In the genomic region with DNA sequence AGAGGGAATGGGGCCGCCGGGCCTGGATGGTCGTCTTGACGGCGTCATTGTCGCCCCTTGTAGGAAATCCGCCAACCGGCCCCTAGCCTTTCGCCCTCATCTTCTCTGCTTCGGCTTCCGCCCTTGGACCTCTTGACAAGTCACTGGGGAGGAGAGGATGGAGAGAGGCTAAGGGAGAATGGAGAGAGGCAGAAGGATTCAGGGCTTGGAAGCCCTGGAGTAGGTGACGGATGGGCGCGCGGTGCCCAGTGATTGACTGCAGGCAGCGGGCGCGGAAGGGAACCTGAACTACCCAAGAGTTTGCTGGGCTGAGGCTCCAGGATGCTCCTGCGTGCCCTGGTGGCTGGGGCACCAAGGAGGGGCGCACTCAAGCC, we compare ENCODE assay signal across 12 cellular contexts. TPM values are rescaled to one million over a fixed set of nuclear protein-coding genes. Genes with fewer than 3 reads are reported as not detected.
DNase-seq lines count a peak whose midpoint lies in the region; ATAC-seq and TF ChIP-seq lines count a peak whose summit lies in the region.
"Had no signal": no experiment of that assay in that cellular context is flagged by ENCODE, and none has a peak within 500 bp of the region (broad histone marks: within the 10 kb centered on the region; RNA-seq: fewer than 3 reads in every experiment).

No MANE protein-coding gene starts in this region.

- H4K5ac ChIP-seq in mesendoderm (ENCODE audit: low read length): no peak overlapping the region

- CTCF ChIA-PET in A673 (lab: Charles Lee): no interaction called here

- H2AK5ac ChIP-seq in mesendoderm (ENCODE audit: low read length): no peak overlapping the region

- no peak overlapping the region for H2BK15ac ChIP-seq in mesendoderm (replicated peaks; ENCODE audit: low read depth)

- DNase-seq in A673 (ENCODE audit: low spot score) (no peak), GM23248 (peak; percentile 48), colonic mucosa (no peak), mesendoderm (peak; percentile 25), NCI-H2107 (lab: John Stamatoyannopoulos, UW) (no peak), left lobe of liver (ENCODE audit: low spot score) (no peak)
- no peak for DNase-seq in stimulated activated naive CD4-positive, alpha-beta T cell treated with Interleukin-2 at 50 U/mL for 16 hours (lab: John Stamatoyannopoulos, UW)
- DNase-seq: esophagus squamous epithelium; NCI-H1436; stimulated activated CD4-positive, alpha-beta T cell treated with anti-CD3 and anti-CD28 coated beads, Interleukin-4, amount 100 ng/mL, for 4 hours had no signal

- POLR2A ChIA-PET in A673 (lab: Charles Lee; ENCODE audit: low non-redundant PET): no interaction called here

- no peak overlapping the region for H3K4ac ChIP-seq in mesendoderm (ENCODE audit: low read depth, low read length)

- H3K9me3 ChIP-seq in A673 (ENCODE audit: low read depth, low read length, poor library complexity, severe bottlenecking) (no peaks in the 10 kb centered on the region), GM23248 (ENCODE audit: low read depth) (no peaks in the 10 kb centered on the region), colonic mucosa (no peaks in the 10 kb centered on the region)

- H3K23ac ChIP-seq in mesendoderm (ENCODE audit: low read length): no peak overlapping the region

- peak overlapping the region; percentile 98 for H3K4me2 ChIP-seq in GM23248 (ENCODE audit: unreplicated experiment)
- H3K4me2 ChIP-seq in mesendoderm (ENCODE audit: low read length): peak overlapping the region; percentile 76

- no TSS peak for BruUV-seq in A673 (replicated peaks; lab: Mats Ljungman, UMichigan)

- TF ChIP-seq CTCF in A673 (conservative IDR thresholded peaks at IDR 0.05; ENCODE audit: low read depth, low read length): no peak
- no peak for TF ChIP-seq CTCF in colonic mucosa (IDR thresholded peaks at IDR 0.05)

- H3K27me3 ChIP-seq in A673 (replicated peaks; ENCODE audit: insufficient read depth, low read depth, low read length, poor library complexity) (peaks cover 58% of the 10 kb centered on the region), GM23248 (replicated peaks; ENCODE audit: insufficient read depth) (no peaks in the 10 kb centered on the region), colonic mucosa (peaks cover 14% of the 10 kb centered on the region), mesendoderm (ENCODE audit: insufficient read depth, low read length, poor library complexity) (peaks cover 26% of the 10 kb centered on the region)

- H4K8ac ChIP-seq in mesendoderm (ENCODE audit: low read depth, low read length): no peak overlapping the region

- ATAC-seq in left lobe of liver (no peak), esophagus mucosa (no peak)
- ATAC-seq: HCT116 had no signal

- H2AFZ ChIP-seq in GM23248: peak overlapping the region; percentile 91

- H2BK120ac ChIP-seq in mesendoderm (ENCODE audit: low read depth, low read length): no peak overlapping the region

- H3K27ac ChIP-seq in A673 (ENCODE audit: low read depth, low read length, poor library complexity, severe bottlenecking) (no peak overlapping the region), GM23248 (no peak overlapping the region), colonic mucosa (no peak overlapping the region), mesendoderm (ENCODE audit: low read depth, low read length) (no peak overlapping the region)
- H3K27ac ChIP-seq: esophagus squamous epithelium had no signal

- no peak overlapping the region for H3K18ac ChIP-seq in mesendoderm (ENCODE audit: low read length)

- intact Hi-C loops in A673 (cut with micrococcal nuclease; ENCODE audit: unreplicated experiment): no loop called here
- intact Hi-C loops in colonic mucosa (cut with DNase I): no loop called here

- no peak overlapping the region for H2BK5ac ChIP-seq in mesendoderm (ENCODE audit: low read length)

- peaks cover 26% of the 10 kb centered on the region for H3F3A ChIP-seq in GM23248 (ENCODE audit: insufficient read depth)

- peak overlapping the region; percentile 72 for H3K9ac ChIP-seq in GM23248
- H3K9ac ChIP-seq in colonic mucosa (ENCODE audit: low read depth in 2 of 2, low read length in 2 of 2): peak overlapping the region in 1 of 2 donors; percentile 9
- peak overlapping the region; percentile 49 for H3K9ac ChIP-seq in mesendoderm (ENCODE audit: low read length)

- H3K79me2 ChIP-seq in GM23248 (ENCODE audit: insufficient read depth) (peaks cover 24% of the 10 kb centered on the region), mesendoderm (ENCODE audit: control insufficient read depth, insufficient read depth, low read length) (no peaks in the 10 kb centered on the region)

- 6% methylated on average over 17 to 20 of the region's 20 CpGs for WGBS in GM23248 (ENCODE audit: low coverage in 1 of 2, low lambda C conversion rate in 2 of 2, missing lambda C conversion rate in 2 of 2), 2 experiments
- no CpG with 5 or more reads among the region's 20 CpGs for WGBS in mesendoderm (ENCODE audit: extremely low coverage, insufficient coverage, low lambda C conversion rate)

- no peaks in the 10 kb centered on the region for H4K20me1 ChIP-seq in GM23248 (ENCODE audit: insufficient read depth)

- no peaks in the 10 kb centered on the region for H3K4me1 ChIP-seq in A673 (ENCODE audit: insufficient read depth, low read length, poor library complexity, severe bottlenecking)
- H3K4me1 ChIP-seq in GM23248 (ENCODE audit: insufficient read depth): peaks cover 20% of the 10 kb centered on the region; the same call in 1 of the 2 replicates
- no peaks in the 10 kb centered on the region for H3K4me1 ChIP-seq in colonic mucosa
- no peaks in the 10 kb centered on the region for H3K4me1 ChIP-seq in mesendoderm (ENCODE audit: control insufficient read depth, low read depth, low read length)

- H3K9me2 ChIP-seq in GM23248 (ENCODE audit: insufficient read depth): no peaks in the 10 kb centered on the region

- peak overlapping the region; percentile 45 for H3K4me3 ChIP-seq in A673 (ENCODE audit: low read depth, low read length, poor library complexity, severe bottlenecking)
- H3K4me3 ChIP-seq in GM23248: peak overlapping the region; percentile 77
- H3K4me3 ChIP-seq in colonic mucosa: peak overlapping the region; percentile 30
- H3K4me3 ChIP-seq in mesendoderm (ENCODE audit: low read length): peak overlapping the region; percentile 21

- no peaks in the 10 kb centered on the region for H3K79me1 ChIP-seq in mesendoderm (ENCODE audit: low read length)

- in situ Hi-C loops in GM23248 (cut with MboI): no loop called here

- H3K36me3 ChIP-seq in A673 (ENCODE audit: insufficient read depth, low read length, poor library complexity, severe bottlenecking) (no peaks in the 10 kb centered on the region), GM23248 (ENCODE audit: low read depth) (no peaks in the 10 kb centered on the region), colonic mucosa (no peaks in the 10 kb centered on the region), mesendoderm (ENCODE audit: control insufficient read depth, insufficient read depth, low read length) (no peaks in the 10 kb centered on the region)
- H3K36me3 ChIP-seq: esophagus squamous epithelium had no signal

- H3K56ac ChIP-seq in mesendoderm (ENCODE audit: low read length): peak overlapping the region; percentile 54

RNA-seq across cellular contexts. Expression of a gene that starts 0.7 kb away (rescaled TPM):
- 15.5 and 20.0 TPM in 2 replicates for total RNA-seq in A673 (2021)
- 36.2 and 36.7 TPM in 2 replicates for total RNA-seq in GM23248 (2014; rRNA removed; shearing (Covaris generic))
- 19.6 and 19.9 TPM in 2 replicates for polyA plus RNA-seq in GM23248 (2016; fragmentation: Nextera tagmentation; extraction: Ambion mirVana)
- 1 to 10 TPM; 2.0 to 5.7 TPM for total RNA-seq in colonic mucosa
- polyA plus RNA-seq in mesendoderm (2013, experiment 1 of 2): 9.0 TPM
- polyA plus RNA-seq in mesendoderm (2013, experiment 2 of 2): 9.3 TPM
- 2.4 TPM for total RNA-seq in left lobe of liver
- total RNA-seq in esophagus mucosa: 1.6 TPM

Comparison
In these comparisons a context has a peak if more than half of its experiments do, and no peak if none do; other contexts are left out.
1. DNase-seq: peak in GM23248 (single experiment) and mesendoderm (single experiment); none in A673 (single experiment), colonic mucosa (single experiment), NCI-H2107 (single experiment), left lobe of liver (single experiment) and stimulated activated naive CD4-positive, alpha-beta T cell treated with Interleukin-2 at 50 U/mL for 16 hours (single experiment).
2. H3K4me3 ChIP-seq: peak in every context shown above with its lines; median percentile 77 in GM23248; 45 in A673; 30 in colonic mucosa; 21 in mesendoderm.